In the genomic region with DNA sequence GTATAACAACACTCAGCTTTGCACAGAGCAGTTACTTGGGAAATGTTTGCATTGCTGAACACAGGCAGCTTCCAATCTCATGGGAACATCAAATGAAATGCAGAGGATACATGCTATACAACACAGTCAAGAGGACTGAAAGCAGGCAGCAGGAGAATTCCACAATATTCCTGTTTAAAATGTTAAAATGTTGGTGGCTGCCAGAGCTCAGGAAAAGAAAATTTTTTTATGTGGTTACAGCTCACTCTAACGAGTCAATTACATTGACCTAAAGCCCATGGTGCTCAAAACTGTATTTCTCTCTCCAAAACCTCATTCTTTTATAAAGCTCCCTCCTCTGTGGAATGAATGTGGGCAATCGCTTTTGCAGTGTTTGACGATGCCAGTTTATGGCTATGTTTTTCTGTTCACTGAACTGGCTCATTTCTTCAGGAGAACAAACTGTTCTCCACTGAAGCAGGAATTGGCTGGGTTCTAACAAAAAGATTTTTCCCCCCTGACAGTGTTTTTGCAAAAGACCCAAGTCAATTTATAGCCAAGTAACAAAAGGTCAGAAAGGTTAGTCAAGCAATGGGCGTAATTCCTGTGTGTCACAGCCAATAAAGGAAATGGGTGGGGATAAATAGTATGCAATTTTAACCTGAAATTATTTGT, we compare ENCODE assay signal across 9 cellular contexts.
DNase-seq lines count a peak whose midpoint lies in the region; ATAC-seq and TF ChIP-seq lines count a peak whose summit lies in the region.
"Had no signal": no experiment of that assay in that cellular context is flagged by ENCODE, and none has a peak within 500 bp of the region (broad histone marks: within the 10 kb centered on the region; RNA-seq: fewer than 3 reads in every experiment).

No MANE protein-coding gene starts in this region.

- H3K9me3 ChIP-seq in esophagus muscularis mucosa = no peaks in the 10 kb centered on the region
- no peaks in the 10 kb centered on the region for H3K9me3 ChIP-seq in mesenchymal stem cell (ENCODE audit: control insufficient read depth, low read length)
- no peaks in the 10 kb centered on the region for H3K9me3 ChIP-seq in stomach smooth muscle (ENCODE audit: control insufficient read depth in 2 of 2, low read length in 2 of 2)

- no peak overlapping the region for H2BK5ac ChIP-seq in mesenchymal stem cell (ENCODE audit: low read depth, low read length, poor library complexity, severe bottlenecking)
- H2BK5ac ChIP-seq in mesendoderm (ENCODE audit: low read length) = no peak overlapping the region

- H2BK15ac ChIP-seq in mesenchymal stem cell (ENCODE audit: low read depth, poor library complexity, severe bottlenecking) = no peak overlapping the region
- H2BK15ac ChIP-seq in mesendoderm (replicated peaks; ENCODE audit: low read depth) = no peak overlapping the region

- H2AK5ac ChIP-seq in mesenchymal stem cell (ENCODE audit: low read length, severe bottlenecking) = no peak overlapping the region
- H2AK5ac ChIP-seq in mesendoderm (ENCODE audit: low read length) = no peak overlapping the region

- H3K4ac ChIP-seq in mesenchymal stem cell (ENCODE audit: low read depth in 1 of 2, low read length in 2 of 2) (no peak overlapping the region), mesendoderm (ENCODE audit: low read depth, low read length) (no peak overlapping the region)

- intact Hi-C loops in esophagus muscularis mucosa (cut with DNase I) = loop anchor here (5.0 kb wide), 2 partner anchors 71 to 84 kb away; no protein-coding TSS in a partner anchor

- CTCF ChIA-PET in RWPE1 (lab: Yijun Ruan, JAX) = interaction anchor here (0.5 to 1.3 kb wide), 4 partner anchors 17 to 163 kb away, joined by 3 to 4 read pairs (median 3); no protein-coding TSS in a partner anchor

- H2BK120ac ChIP-seq in mesenchymal stem cell (ENCODE audit: low read depth, low read length) (no peak overlapping the region), mesendoderm (ENCODE audit: low read depth, low read length) (no peak overlapping the region)

- ATAC-seq in GM21367 (IDR thresholded peaks at IDR 0.05; ENCODE audit: unreplicated experiment) = no peak

- H2BK12ac ChIP-seq in mesenchymal stem cell (ENCODE audit: low read length in 2 of 2) = no peak overlapping the region

- H3K79me2 ChIP-seq in mesendoderm (ENCODE audit: control insufficient read depth, insufficient read depth, low read length) = no peaks in the 10 kb centered on the region

- H3K4me3 ChIP-seq in esophagus muscularis mucosa (peak overlapping the region; percentile 2 to 32 (median 20)), mesenchymal stem cell (ENCODE audit: insufficient read depth in 1 of 2, low read depth in 1 of 2, low read length in 2 of 2) (peak overlapping the region in 1 of 2 experiments; percentile 59), stomach smooth muscle (ENCODE audit: low read length in 2 of 2) (no peak overlapping the region), mesendoderm (ENCODE audit: low read length) (no peak overlapping the region)

- no peaks in the 10 kb centered on the region for H3K27me3 ChIP-seq in esophagus muscularis mucosa
- H3K27me3 ChIP-seq in mesenchymal stem cell (ENCODE audit: control insufficient read depth in 1 of 2, insufficient read depth in 1 of 2, low read length in 2 of 2) = no peaks in the 10 kb centered on the region
- no peaks in the 10 kb centered on the region for H3K27me3 ChIP-seq in stomach smooth muscle (ENCODE audit: control insufficient read depth in 1 of 2, insufficient read depth in 2 of 2, low read length in 2 of 2)
- no peaks in the 10 kb centered on the region for H3K27me3 ChIP-seq in mesendoderm (ENCODE audit: insufficient read depth, low read length, poor library complexity)

- peak; percentile 93 for TF ChIP-seq EP300 in esophagus muscularis mucosa (IDR thresholded peaks at IDR 0.05)

- H3K18ac ChIP-seq in mesenchymal stem cell (ENCODE audit: low read depth in 1 of 2, low read length in 2 of 2) (peak overlapping the region in 1 of 2 experiments; percentile 82), mesendoderm (ENCODE audit: low read length) (no peak overlapping the region)

- no peak for TF ChIP-seq CTCF in RWPE1 (conservative IDR thresholded peaks at IDR 0.05; ENCODE audit: low read depth)
- no peak for TF ChIP-seq CTCF in esophagus muscularis mucosa (IDR thresholded peaks at IDR 0.05)

- H4K5ac ChIP-seq in mesendoderm (ENCODE audit: low read length) = no peak overlapping the region

- H3K27ac ChIP-seq in RWPE1 (peak overlapping the region; percentile 90), esophagus muscularis mucosa (replicated peaks in 1 of 4) (peak overlapping the region; percentile 86 to 96 (median 92)), mesenchymal stem cell (ENCODE audit: low read length, poor library complexity, severe bottlenecking) (peak overlapping the region; percentile 31), stomach smooth muscle (ENCODE audit: low read length) (peak overlapping the region; percentile 97), mesendoderm (ENCODE audit: low read depth, low read length) (no peak overlapping the region)

- TF ChIP-seq POLR2A in esophagus muscularis mucosa (IDR thresholded peaks at IDR 0.05; ENCODE audit: low read depth) = no peak

- no peak overlapping the region for H3K56ac ChIP-seq in mesendoderm (ENCODE audit: low read length)

- no peak overlapping the region for H2AFZ ChIP-seq in mesenchymal stem cell (ENCODE audit: low read depth, low read length)

- H3K4me2 ChIP-seq in mesenchymal stem cell (ENCODE audit: low read length, poor library complexity, severe bottlenecking) (peak overlapping the region; percentile 8), mesendoderm (ENCODE audit: low read length) (no peak overlapping the region)

- POLR2A ChIA-PET in RWPE1 (lab: Yijun Ruan, JAX; ENCODE audit: low non-redundant PET) = interaction anchor here (0.7 kb wide), 1 partner anchor 91 kb away, joined by 3 read pairs; no protein-coding TSS in a partner anchor

- H3K9ac ChIP-seq in mesenchymal stem cell (ENCODE audit: low read length) (peak overlapping the region; percentile 85), stomach smooth muscle (ENCODE audit: low read length in 2 of 2) (peak overlapping the region; percentile 21 to 66), mesendoderm (ENCODE audit: low read length) (no peak overlapping the region)

- H3K4me1 ChIP-seq in esophagus muscularis mucosa (peaks cover 75 to 99% (median 88%) of the 10 kb centered on the region in 4 donors), mesenchymal stem cell (ENCODE audit: control insufficient read depth, insufficient read depth, low read depth, low read length) (peaks cover 13% of the 10 kb centered on the region), stomach smooth muscle (ENCODE audit: control insufficient read depth, insufficient read depth, low read length) (peaks cover 55% of the 10 kb centered on the region), mesendoderm (ENCODE audit: control insufficient read depth, low read depth, low read length) (no peaks in the 10 kb centered on the region)

- H3K79me1 ChIP-seq in mesenchymal stem cell (replicated peaks; ENCODE audit: low read length, poor library complexity, severe bottlenecking) = peaks cover 25% of the 10 kb centered on the region
- no peaks in the 10 kb centered on the region for H3K79me1 ChIP-seq in mesendoderm (ENCODE audit: low read length)

- H4K8ac ChIP-seq in mesenchymal stem cell (ENCODE audit: low read length) (no peak overlapping the region), mesendoderm (ENCODE audit: low read depth, low read length) (no peak overlapping the region)

- WGBS in esophagus muscularis mucosa = 37% methylated on average over 4 of the region's 4 CpGs
- WGBS in mesenchymal stem cell = 0% methylated on average over 3 of the region's 4 CpGs
- WGBS in mesendoderm (ENCODE audit: extremely low coverage, insufficient coverage, low lambda C conversion rate) = no CpG with 5 or more reads among the region's 4 CpGs

- no peak overlapping the region for H3K14ac ChIP-seq in mesenchymal stem cell (ENCODE audit: low read length in 2 of 2)

- H3K36me3 ChIP-seq in esophagus muscularis mucosa (no peaks in the 10 kb centered on the region), mesenchymal stem cell (ENCODE audit: control insufficient read depth in 1 of 2, insufficient read depth in 2 of 2, low read depth in 1 of 2, low read length in 2 of 2) (peaks cover 0 to 7% of the 10 kb centered on the region in 2 experiments), stomach smooth muscle (ENCODE audit: control insufficient read depth in 2 of 2, insufficient read depth in 2 of 2, low read length in 2 of 2) (no peaks in the 10 kb centered on the region), mesendoderm (ENCODE audit: control insufficient read depth, insufficient read depth, low read length) (no peaks in the 10 kb centered on the region)

- DNase-seq in RWPE1 (ENCODE audit: low spot score) = peak; percentile 53
- no peak for DNase-seq in esophagus muscularis mucosa (ENCODE audit: extremely low spot score)
- peak; percentile 73 for DNase-seq in mesenchymal stem cell
- no peak for DNase-seq in NOMO-1 treated with DMSO at 0.1 percent for 48 hours (lab: John Stamatoyannopoulos, UW; ENCODE audit: unreplicated experiment)
- no peak for DNase-seq in AML-193 (lab: John Stamatoyannopoulos, UW)
- no peak for DNase-seq in mesendoderm
- DNase-seq: activated naive CD4-positive, alpha-beta T cell treated with anti-CD3 and anti-CD28 coated beads for 36 hours had no signal

- H4K91ac ChIP-seq in mesenchymal stem cell (ENCODE audit: low read length) = no peak overlapping the region

- H3K23ac ChIP-seq in mesenchymal stem cell (ENCODE audit: low read length in 2 of 2) = no peak overlapping the region
- no peak overlapping the region for H3K23ac ChIP-seq in mesendoderm (ENCODE audit: low read length)

Comparison
In these comparisons a context has a peak if more than half of its experiments do, and no peak if none do; other contexts are left out.
1. DNase-seq: peak in RWPE1 (single experiment) and mesenchymal stem cell (single experiment); none in esophagus muscularis mucosa (single experiment), NOMO-1 treated with DMSO at 0.1 percent for 48 hours (single experiment), AML-193 (0 of 2) and mesendoderm (single experiment).
2. H3K4me3 ChIP-seq: peak in esophagus muscularis mucosa (4 of 4); none in stomach smooth muscle (0 of 2) and mesendoderm (single experiment).